Comparison of ENCODE assay signal across 18 cellular contexts in the genomic region with DNA sequence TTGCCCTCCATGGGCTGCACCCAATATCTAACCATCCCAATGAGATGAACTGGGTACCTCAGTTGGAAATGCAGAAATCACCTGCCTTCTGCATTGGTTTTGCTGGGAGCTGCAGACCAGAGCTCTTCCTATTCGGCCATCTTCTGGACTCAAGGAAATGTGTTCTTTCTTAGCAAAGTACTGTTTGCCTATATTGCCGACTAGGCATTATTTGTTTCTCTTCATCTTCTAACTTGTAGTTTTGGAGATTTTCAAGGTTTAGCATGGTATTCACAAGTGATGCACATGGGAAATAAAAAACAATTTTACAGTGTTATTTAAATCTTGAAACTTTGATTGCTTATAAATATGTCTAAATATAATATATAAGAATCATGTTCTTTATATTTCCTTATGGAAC.
DNase-seq lines count a peak whose midpoint lies in the region; ATAC-seq, FAIRE-seq and TF ChIP-seq lines count a peak whose summit lies in the region.
"Had no signal": no experiment of that assay in that cellular context is flagged by ENCODE, and none has a peak within 500 bp of the region (broad histone marks: within the 10 kb centered on the region; RNA-seq: fewer than 3 reads in every experiment).

No MANE protein-coding gene starts in this region.

- H3K23me2 ChIP-seq in H1 (ENCODE audit: low read depth, low read length) = no peaks in the 10 kb centered on the region

- no peaks in the 10 kb centered on the region for H3K27me3 ChIP-seq in IMR-90 (ENCODE audit: control insufficient read depth, insufficient read depth, low read length)
- H3K27me3 ChIP-seq in H1 (replicated peaks in 1 of 4; ENCODE audit: control insufficient read depth in 3 of 4, extremely low read depth in 1 of 4, insufficient read depth in 3 of 4, low read length in 3 of 4) = no peaks in the 10 kb centered on the region
- H3K27me3 ChIP-seq: BLaER1 treated with 17β-estradiol and CSF1 and Interleukin-3, amounts not matched to agents 10 nM and 100 nM had no signal

- CTCF ChIA-PET in A549 (lab: Yijun Ruan, JAX) = interaction anchor here (1.4 kb wide), 1 partner anchor 13 kb away, joined by 3 read pairs; no protein-coding TSS in a partner anchor
- CTCF ChIA-PET in IMR-90 (lab: Yijun Ruan, JAX) = no interaction called here
- CTCF ChIA-PET in H1 (lab: Charles Lee; ENCODE audit: partially characterized antibody) = interaction anchor here (0.9 kb wide), 1 partner anchor 350 kb away, joined by 3 read pairs; no protein-coding TSS in a partner anchor

- intact Hi-C loops in IMR-90 (cut with micrococcal nuclease) (no loop called here), Right ventricle myocardium inferior (cut with DNase I) (no loop called here)

- dilution Hi-C loops in IMR-90 (cut with HindIII; ENCODE audit: low sequenced_read_pairs, unreplicated experiment) = no loop called here

- no peaks in the 10 kb centered on the region for H3K9me1 ChIP-seq in IMR-90 (ENCODE audit: insufficient read depth, low read length)

- H2BK20ac ChIP-seq in IMR-90 (ENCODE audit: low read depth, low read length) (no peak overlapping the region), H1 (ENCODE audit: low read length) (no peak overlapping the region)

- H4K8ac ChIP-seq in IMR-90 (ENCODE audit: low read depth in 2 of 2, low read length in 2 of 2) (no peak overlapping the region), H1 (ENCODE audit: extremely low read depth, insufficient read depth, low read length) (no peak overlapping the region)

- no peak overlapping the region for H3K18ac ChIP-seq in IMR-90 (ENCODE audit: low read depth, low read length)
- no peak overlapping the region for H3K18ac ChIP-seq in H1 (ENCODE audit: extremely low read depth, low read length)

- H3K4me1 ChIP-seq in A549 = no peaks in the 10 kb centered on the region
- H3K4me1 ChIP-seq in IMR-90 (ENCODE audit: control insufficient read depth, insufficient read depth, low read length) = no peaks in the 10 kb centered on the region
- no peaks in the 10 kb centered on the region for H3K4me1 ChIP-seq in H1 (replicated peaks in 1 of 4; ENCODE audit: control insufficient read depth in 3 of 4, insufficient read depth in 4 of 4, low read length in 3 of 4)
- H3K4me1 ChIP-seq: BLaER1 treated with 17β-estradiol and CSF1 and Interleukin-3, amounts not matched to agents 10 nM and 100 nM; Caco-2 had no signal

- H3K9ac ChIP-seq in IMR-90 (ENCODE audit: low read depth, low read length) (no peak overlapping the region), H1 (replicated peaks in 1 of 4; ENCODE audit: extremely low read depth in 1 of 4, low read depth in 3 of 4, low read length in 3 of 4) (no peak overlapping the region)
- H3K9ac ChIP-seq: BLaER1 treated with 17β-estradiol and CSF1 and Interleukin-3, amounts not matched to agents 10 nM and 100 nM had no signal

- no peaks in the 10 kb centered on the region for H4K20me1 ChIP-seq in IMR-90 (ENCODE audit: insufficient read depth, low read length)
- H4K20me1 ChIP-seq in H1 (replicated peaks in 1 of 2; ENCODE audit: control insufficient read depth in 1 of 2, insufficient read depth in 2 of 2, low read length in 2 of 2) = no peaks in the 10 kb centered on the region
- H4K20me1 ChIP-seq: BLaER1 treated with 17β-estradiol and CSF1 and Interleukin-3, amounts not matched to agents 10 nM and 100 nM had no signal

- no peak overlapping the region for H3K4me2 ChIP-seq in A549
- no peak overlapping the region for H3K4me2 ChIP-seq in IMR-90 (ENCODE audit: low read depth, low read length)
- no peak overlapping the region for H3K4me2 ChIP-seq in H1 (ENCODE audit: insufficient read depth in 1 of 2, low read depth in 2 of 2, low read length in 2 of 2)
- H3K4me2 ChIP-seq: BLaER1 treated with 17β-estradiol and CSF1 and Interleukin-3, amounts not matched to agents 10 nM and 100 nM had no signal

- H3K36me3 ChIP-seq in IMR-90 (ENCODE audit: control insufficient read depth, insufficient read depth, low read length) (no peaks in the 10 kb centered on the region), H1 (ENCODE audit: control insufficient read depth in 2 of 4, insufficient read depth in 4 of 4, low read length in 3 of 4) (no peaks in the 10 kb centered on the region)
- H3K36me3 ChIP-seq: BLaER1 treated with 17β-estradiol and CSF1 and Interleukin-3, amounts not matched to agents 10 nM and 100 nM had no signal

- H3K14ac ChIP-seq in IMR-90 (replicated peaks; ENCODE audit: low read depth, low read length) (no peak overlapping the region), H1 (ENCODE audit: insufficient read length) (no peak overlapping the region)

- H2BK15ac ChIP-seq in IMR-90 (ENCODE audit: low read depth, low read length) = no peak overlapping the region
- H2BK15ac ChIP-seq in H1 (ENCODE audit: low read length) = no peak overlapping the region

- H3K27ac ChIP-seq in A549 (no peak overlapping the region), IMR-90 (ENCODE audit: insufficient read depth, low read length) (no peak overlapping the region), H1 (ENCODE audit: low read depth, low read length) (no peak overlapping the region)
- H3K27ac ChIP-seq: BLaER1 treated with 17β-estradiol and CSF1 and Interleukin-3, amounts not matched to agents 10 nM and 100 nM; C4-2B had no signal

- in situ Hi-C loops in IMR-90 (cut with MboI; ENCODE audit: low sequenced_read_pairs) = no loop called here

- no peak for TF ChIP-seq POLR2A in A549 (IDR thresholded peaks at IDR 0.05; ENCODE audit: low read length)
- no peak for TF ChIP-seq POLR2A in IMR-90 (IDR thresholded peaks at IDR 0.05; ENCODE audit: low read depth, low read length)
- TF ChIP-seq POLR2A in H1 (IDR thresholded peaks at IDR 0.05; ENCODE audit: control extremely low read depth in 1 of 2, low read depth in 2 of 2, low read length in 2 of 2) = no peak

- H3K4ac ChIP-seq in IMR-90 (ENCODE audit: low read depth, low read length) (no peak overlapping the region), H1 (replicated peaks; ENCODE audit: insufficient read length, low read depth, low read length) (no peak overlapping the region)

- no peak overlapping the region for H3K23ac ChIP-seq in IMR-90 (ENCODE audit: low read depth, low read length)
- no peak overlapping the region for H3K23ac ChIP-seq in H1 (ENCODE audit: insufficient read length)

- TF ChIP-seq CTCF in A549 (IDR thresholded peaks at IDR 0.05) (no peak), IMR-90 (conservative IDR thresholded peaks at IDR 0.05; ENCODE audit: low read depth, low read length) (no peak), H1 (IDR thresholded peaks at IDR 0.05; ENCODE audit: control extremely low read depth in 1 of 3, insufficient read depth in 1 of 3, low read depth in 1 of 3, low read length in 3 of 3) (no peak)

- no TSS peak for BruUV-seq in IMR-90 (replicated peaks; lab: Mats Ljungman, UMichigan)

- no peak for TF ChIP-seq RAD21 in A549 (conservative IDR thresholded peaks at IDR 0.05 in 1 of 2, IDR thresholded peaks at IDR 0.05 in 1 of 2)
- no peak for TF ChIP-seq RAD21 in IMR-90 (IDR thresholded peaks at IDR 0.05; ENCODE audit: low read length)
- TF ChIP-seq RAD21 in H1 (IDR thresholded peaks at IDR 0.05 in 1 of 2, conservative IDR thresholded peaks at IDR 0.05 in 1 of 2; ENCODE audit: low read depth in 2 of 2, low read length in 2 of 2) = no peak

- no peaks in the 10 kb centered on the region for H3K9me3 ChIP-seq in A549
- H3K9me3 ChIP-seq in IMR-90 (ENCODE audit: control insufficient read depth, insufficient read depth, low read length) = peaks cover 5% of the 10 kb centered on the region; the same call in 1 of the 2 replicates
- H3K9me3 ChIP-seq in H1 (ENCODE audit: insufficient read depth in 2 of 2, low read depth in 1 of 2, low read length in 1 of 2) = no peaks in the 10 kb centered on the region
- H3K9me3 ChIP-seq: Caco-2 had no signal

- DNase-seq in A549 (ENCODE audit: low read depth in 1 of 2, low spot score in 1 of 2) (no peak), IMR-90 (no peak), H1 (ENCODE audit: low read depth in 1 of 2, low spot score in 2 of 2) (no peak), Right ventricle myocardium inferior (ENCODE audit: missing footprints) (no peak)
- DNase-seq: 8988T; AML-193; Caco-2; Calu3; CD4-positive, alpha-beta T cell; CD8-positive, alpha-beta T cell; DMS79 treated with DMSO at 0.1 percent for 48 hours; GF-D8 had no signal

- no peaks in the 10 kb centered on the region for H3K79me1 ChIP-seq in IMR-90 (ENCODE audit: low read depth in 1 of 2, low read length in 2 of 2)
- no peaks in the 10 kb centered on the region for H3K79me1 ChIP-seq in H1 (ENCODE audit: low read depth, low read length)

- H2AK9ac ChIP-seq in IMR-90 (replicated peaks; ENCODE audit: low read depth, low read length, poor library complexity) = no peak overlapping the region

- no peaks in the 10 kb centered on the region for H3K79me2 ChIP-seq in H1 (ENCODE audit: control insufficient read depth in 1 of 2, insufficient read depth in 2 of 2, low read length in 2 of 2)

- no peak for TF ChIP-seq EP300 in A549 (IDR thresholded peaks at IDR 0.05)
- TF ChIP-seq EP300 in H1 (IDR thresholded peaks at IDR 0.05; ENCODE audit: borderline replicate concordance in 1 of 2, low read depth in 2 of 2, low read length in 2 of 2) = no peak

- POLR2A ChIA-PET in A549 (lab: Yijun Ruan, JAX) = no interaction called here
- POLR2A ChIA-PET in IMR-90 (lab: Charles Lee; ENCODE audit: unreplicated experiment) = no interaction called here
- POLR2A ChIA-PET in H1 (lab: Charles Lee; ENCODE audit: partially characterized antibody) = no interaction called here

- H2AFZ ChIP-seq in IMR-90 (replicated peaks; ENCODE audit: low read length, poor library complexity) (no peak overlapping the region), H1 (ENCODE audit: low read length) (no peak overlapping the region)

- WGBS in A549 (ENCODE audit: missing lambda C conversion rate) = 70% methylated on average over 2 of the region's 2 CpGs
- WGBS in IMR-90 (ENCODE audit: extremely low coverage in 2 of 2, insufficient read length in 1 of 2), 2 experiments = no CpG with 5 or more reads among the region's 2 CpGs
- 96% methylated on average over 2 of the region's 2 CpGs; no CpG with 5 or more reads in 1 of the 2 experiments for whole genome bisulfite sequencing in H1 (ENCODE audit: extremely low coverage in 1 of 2, insufficient coverage in 1 of 2, insufficient read length in 1 of 2, insufficient replicate concordance in 2 of 2, low coverage in 1 of 2, low lambda C conversion rate in 2 of 2, missing lambda C conversion rate in 1 of 2), 2 experiments

- no peak for FAIRE-seq in A549 (lab: Jason Lieb, UNC)
- FAIRE-seq in H1 (lab: Jason Lieb, UNC) = no peak
- FAIRE-seq: D721Med, GM12891, GM19239 had no signal

- H4K91ac ChIP-seq in IMR-90 (ENCODE audit: insufficient read depth, low read depth, low read length) = no peak overlapping the region
- no peak overlapping the region for H4K91ac ChIP-seq in H1 (replicated peaks; ENCODE audit: insufficient read length, low read length)

- H4K5ac ChIP-seq in IMR-90 (ENCODE audit: low read depth, low read length) (no peak overlapping the region), H1 (ENCODE audit: insufficient read length, low read depth, low read length) (no peak overlapping the region)

- H3K4me3 ChIP-seq in A549 (no peak overlapping the region), IMR-90 (ENCODE audit: insufficient read depth, low read depth, low read length) (no peak overlapping the region), H1 (ENCODE audit: extremely low read depth in 1 of 4, insufficient read depth in 2 of 4, low read depth in 3 of 4, low read length in 4 of 4) (no peak overlapping the region)
- H3K4me3 ChIP-seq: BLaER1 treated with 17β-estradiol and CSF1 and Interleukin-3, amounts not matched to agents 10 nM and 100 nM had no signal

- no peak overlapping the region for H2BK12ac ChIP-seq in H1 (ENCODE audit: low read depth, low read length)

- no peak overlapping the region for H2BK5ac ChIP-seq in IMR-90 (ENCODE audit: low read depth, low read length, poor library complexity, severe bottlenecking)
- no peak overlapping the region for H2BK5ac ChIP-seq in H1 (ENCODE audit: low read depth, low read length)

- H2BK120ac ChIP-seq in IMR-90 (ENCODE audit: low read depth, low read length) = no peak overlapping the region
- H2BK120ac ChIP-seq in H1 (replicated peaks; ENCODE audit: low read depth, low read length) = no peak overlapping the region

- no peak overlapping the region for H3K56ac ChIP-seq in IMR-90 (ENCODE audit: extremely low read depth, insufficient read depth, low read length)
- H3K56ac ChIP-seq in H1 (replicated peaks; ENCODE audit: insufficient read length, low read depth, low read length) = no peak overlapping the region

- no peak for ATAC-seq in A549
- ATAC-seq in IMR-90 (ENCODE audit: low read depth) = no peak
- no peak for ATAC-seq in HG03095 (IDR thresholded peaks at IDR 0.05; ENCODE audit: unreplicated experiment)
- no peak for ATAC-seq in Right ventricle myocardium inferior
- ATAC-seq: CD8-positive, alpha-beta T cell had no signal

- H2AK5ac ChIP-seq in IMR-90 (ENCODE audit: low read depth, low read length) (no peak overlapping the region), H1 (ENCODE audit: low read depth, low read length) (no peak overlapping the region)

Comparison
In these comparisons a context has a peak if more than half of its experiments do, and no peak if none do; other contexts are left out.
1. Of the 18 proteins assayed by ChIP-seq in both H1 and A549: peak only in H1: none; only in A549: none; in both: MAFK; in neither: 17.